ENCODE assay signal across 20 cellular contexts in the genomic region with DNA sequence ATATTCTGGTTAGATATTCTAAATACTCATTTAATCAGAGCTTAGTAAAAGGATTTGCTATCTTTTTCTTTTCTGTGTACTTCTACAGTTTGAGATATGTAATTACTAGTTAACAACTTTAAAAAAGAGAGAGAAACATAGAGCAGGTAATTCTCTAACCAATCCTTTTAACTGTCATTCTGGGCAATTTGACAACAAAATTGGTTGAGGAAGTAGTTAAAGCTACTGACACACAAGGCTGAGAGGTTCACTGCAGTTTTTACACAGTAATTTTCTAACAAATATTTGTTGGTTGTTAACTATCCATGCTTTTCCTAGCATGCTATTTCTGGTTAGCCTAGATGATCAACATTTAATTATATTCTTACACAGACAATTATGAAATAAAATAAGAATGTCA. TPM values are rescaled to one million over a fixed set of nuclear protein-coding genes. Genes with fewer than 3 reads are reported as not detected.
DNase-seq lines count a peak whose midpoint lies in the region; ATAC-seq, FAIRE-seq and TF ChIP-seq lines count a peak whose summit lies in the region.
"Had no signal": no experiment of that assay in that cellular context is flagged by ENCODE, and none has a peak within 500 bp of the region (broad histone marks: within the 10 kb centered on the region; RNA-seq: fewer than 3 reads in every experiment).

No MANE protein-coding gene starts in this region.

- peaks cover 0 to 43% of the 10 kb centered on the region in 2 experiments; a peak in 4 of 5 replicates for H3K4me1 ChIP-seq in K562 (replicated peaks in 1 of 2; ENCODE audit: control insufficient read depth in 2 of 2, insufficient read depth in 2 of 2, low read length in 2 of 2)
- peaks cover 18% of the 10 kb centered on the region for H3K4me1 ChIP-seq in smooth muscle cell (ENCODE audit: low read depth)

- H3K9ac ChIP-seq in K562 (ENCODE audit: insufficient read depth in 1 of 2, low read depth in 2 of 2, low read length in 2 of 2) = peak overlapping the region in 1 of 2 experiments; percentile 32; a peak in 2 of 4 replicates
- H3K9ac ChIP-seq in smooth muscle cell (ENCODE audit: low read depth) = no peak overlapping the region

- H3K27me3 ChIP-seq in K562 (ENCODE audit: control insufficient read depth in 2 of 2, insufficient read depth in 2 of 2, low read length in 2 of 2) (no peaks in the 10 kb centered on the region), smooth muscle cell (ENCODE audit: low read depth) (no peaks in the 10 kb centered on the region)
- H3K27me3 ChIP-seq: SJSA1 had no signal

- H3K4me3 ChIP-seq in K562 = no peak overlapping the region
- H3K4me3 ChIP-seq in smooth muscle cell = no peak overlapping the region
- H3K4me3 ChIP-seq: GM12878, SJSA1 had no signal

- peak overlapping the region; percentile 68 for H2AFZ ChIP-seq in K562 (ENCODE audit: low read depth, low read length)
- no peak overlapping the region for H2AFZ ChIP-seq in smooth muscle cell (ENCODE audit: low read depth)

- no peaks in the 10 kb centered on the region for H4K20me1 ChIP-seq in K562 (replicated peaks; ENCODE audit: control insufficient read depth, insufficient read depth, low read length)
- H4K20me1 ChIP-seq in smooth muscle cell (ENCODE audit: low read depth) = peaks cover 7% of the 10 kb centered on the region

- TF ChIP-seq EP300 in K562 (IDR thresholded peaks at IDR 0.05; ENCODE audit: low read length) = no peak

- intact Hi-C loops in K562 (cut with micrococcal nuclease) = loop anchor here (10.0 kb wide), 1 partner anchor 388 kb away; no protein-coding TSS in a partner anchor

- H3K9me1 ChIP-seq in K562 (ENCODE audit: control insufficient read depth, insufficient read depth, low read length) = no peaks in the 10 kb centered on the region

- TF ChIP-seq POLR2A in K562 (conservative IDR thresholded peaks at IDR 0.05) = no peak

- no peaks in the 10 kb centered on the region for H3K9me3 ChIP-seq in K562 (replicated peaks; ENCODE audit: control insufficient read depth, insufficient read depth, low read depth, low read length)
- H3K9me3 ChIP-seq in smooth muscle cell (replicated peaks; ENCODE audit: low read depth) = no peaks in the 10 kb centered on the region
- H3K9me3 ChIP-seq: Caco-2, SJSA1 had no signal

- POLR2A ChIA-PET in K562 (lab: Yijun Ruan, JAX) = interaction anchor here (0.9 to 2.0 kb wide), 2 partner anchors 9 to 15 kb away, joined by 3 to 7 read pairs; no protein-coding TSS in a partner anchor

- no TSS peak for BruUV-seq in K562 (replicated peaks; lab: Mats Ljungman, UMichigan)

- H3K36me3 ChIP-seq in K562 (ENCODE audit: control insufficient read depth, insufficient read depth, low read length) (no peaks in the 10 kb centered on the region), smooth muscle cell (ENCODE audit: low read depth) (no peaks in the 10 kb centered on the region)
- H3K36me3 ChIP-seq: SJSA1 had no signal

- CTCF ChIA-PET in K562 (lab: Yijun Ruan, JAX; ENCODE audit: low intra/inter-chr PET ratio) = no interaction called here

- H3F3A ChIP-seq in smooth muscle cell (ENCODE audit: low read depth) = peaks cover 9% of the 10 kb centered on the region

- no peak for TF ChIP-seq CTCF in K562 (IDR thresholded peaks at IDR 0.05 in 2 of 3, conservative IDR thresholded peaks at IDR 0.05 in 1 of 3; ENCODE audit: insufficient read depth in 2 of 3, low read depth in 1 of 3, low read length in 3 of 3)
- TF ChIP-seq CTCF in smooth muscle cell (IDR thresholded peaks at IDR 0.05; ENCODE audit: borderline replicate concordance, insufficient read depth, poor library complexity, severe bottlenecking) = no peak

- H3K27ac ChIP-seq in K562 (ENCODE audit: extremely low read depth, low read depth, low read length) = peak overlapping the region; percentile 63; the same call in 2 of the 3 replicates
- no peak overlapping the region for H3K27ac ChIP-seq in smooth muscle cell (ENCODE audit: low read depth)
- H3K27ac ChIP-seq: RWPE1, SJSA1 had no signal

- TF ChIP-seq RAD21 in K562 (CRISPR knock-in tag; conservative IDR thresholded peaks at IDR 0.05 in 1 of 2, IDR thresholded peaks at IDR 0.05 in 1 of 2) = no peak

- DNase-seq in NCI-H2029 (lab: John Stamatoyannopoulos, UW) (peak; percentile 28), NCI-H2029 treated with DMSO at 0.1 percent for 48 hours (lab: John Stamatoyannopoulos, UW) (no peak), NCI-H2227 treated with DMSO at 0.1 percent for 48 hours (lab: John Stamatoyannopoulos, UW) (peak; percentile 38), K562 (ENCODE audit: extremely low read depth in 1 of 4, low spot score in 3 of 4) (no peak), smooth muscle cell (lab: John Stamatoyannopoulos, UW; ENCODE audit: unreplicated experiment) (no peak), amniotic stem cell (lab: John Stamatoyannopoulos, UW) (no peak), GM03348 (ENCODE audit: low spot score) (no peak)
- DNase-seq: Caco-2; IMR-90; MV-4-11; NCI-H510A; NK-92 treated with Interleukin-12 subunit alpha and Interleukin-12 subunit beta, amount 100 ng/mL, for 24 hours had no signal

- no peak for FAIRE-seq in K562 (lab: Jason Lieb, UNC)
- FAIRE-seq: A204.1, GM12878, GM19239 had no signal

- ATAC-seq in K562 (no peak), HG03378 (IDR thresholded peaks at IDR 0.05; ENCODE audit: unreplicated experiment) (no peak)
- ATAC-seq: GM12878, HCT116 had no signal

- peak overlapping the region; percentile 13; the same call in 1 of the 2 replicates for H3K4me2 ChIP-seq in K562 (ENCODE audit: insufficient read depth, low read length)
- peak overlapping the region; percentile 7 for H3K4me2 ChIP-seq in smooth muscle cell

- in situ Hi-C loops in K562 (cut with MboI) = no loop called here

- H3K79me2 ChIP-seq in K562 (ENCODE audit: control insufficient read depth, insufficient read depth, low read length) = no peaks in the 10 kb centered on the region; the same call in 2 of the 3 replicates
- H3K79me2 ChIP-seq in smooth muscle cell (ENCODE audit: low read depth) = peaks cover 25% of the 10 kb centered on the region

TF ChIP-seq in K562, 482 proteins besides CTCF, POLR2A, EP300 and RAD21:
- TF ChIP-seq HDAC1 (IDR thresholded peaks at IDR 0.05) (no peak), GABPB2 (CRISPR knock-in tag; conservative IDR thresholded peaks at IDR 0.05) (no peak), LCOR (CRISPR knock-in tag; IDR thresholded peaks at IDR 0.05) (no peak)
- TF ChIP-seq, protein P1, sequence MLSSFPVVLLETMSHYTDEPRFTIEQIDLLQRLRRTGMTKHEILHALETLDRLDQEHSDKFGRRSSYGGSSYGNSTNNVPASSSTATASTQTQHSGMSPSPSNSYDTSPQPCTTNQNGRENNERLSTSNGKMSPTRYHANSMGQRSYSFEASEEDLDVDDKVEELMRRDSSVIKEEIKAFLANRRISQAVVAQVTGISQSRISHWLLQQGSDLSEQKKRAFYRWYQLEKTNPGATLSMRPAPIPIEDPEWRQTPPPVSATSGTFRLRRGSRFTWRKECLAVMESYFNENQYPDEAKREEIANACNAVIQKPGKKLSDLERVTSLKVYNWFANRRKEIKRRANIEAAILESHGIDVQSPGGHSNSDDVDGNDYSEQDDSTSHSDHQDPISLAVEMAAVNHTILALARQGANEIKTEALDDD (IDR thresholded peaks at IDR 0.05) = peak; percentile 89

RNA-seq across cellular contexts. Expression of gene SOX6, which starts 3.6 kb away (rescaled TPM):
- 45.4 and 64.4 TPM in 2 replicates for total RNA-seq in K562 (2011; cell fraction: chromatin; rRNA removed; ENCODE audit: low replicate concordance)
- total RNA-seq in K562 (2011; cell fraction: nucleolus; rRNA removed) = 15.7 and 19.9 TPM in 2 replicates
- total RNA-seq in K562 (2011; cell fraction: nucleoplasm; rRNA removed) = 22.9 and 27.9 TPM in 2 replicates
- 5.7 and 8.0 TPM in 2 replicates for total RNA-seq in K562 (2014; rRNA removed)
- total RNA-seq in K562 (2014; rRNA removed; fragmentation: Illumina TruSeq; extraction: Trizol) = 8.7 and 9.1 TPM in 2 replicates
- 7.0 and 8.4 TPM in 2 replicates for total RNA-seq in K562 (2015; rRNA removed; fragmentation: Illumina TruSeq; extraction: Trizol)
- total RNA-seq in K562 (2021) = 8.0 and 9.4 TPM in 2 replicates
- 3.4 and 3.7 TPM in 2 replicates for polyA plus RNA-seq in K562 (2011; rRNA removed)
- 0.98 and 1.6 TPM in 2 replicates for polyA plus RNA-seq in K562 (2011; cell fraction: cytosol; rRNA removed)
- 6.2 and 7.1 TPM in 2 replicates for polyA plus RNA-seq in K562 (2011; cell fraction: nucleus; rRNA removed)
- 4.1 and 4.5 TPM in 2 replicates for polyA plus RNA-seq in K562 (2012)
- 5.5 and 7.8 TPM in 2 replicates for polyA plus RNA-seq in K562 (2014; fragmentation: Illumina TruSeq; extraction: Trizol)
- 1 to 10 TPM in 1 of 2 experiments, under 1 TPM in 1; 0.89 to 2.9 TPM for polyA plus RNA-seq in K562 (2014; fragmentation: Nextera tagmentation; extraction: Ambion mirVana)
- 3.4 and 4.7 TPM in 2 replicates for polyA plus RNA-seq in K562 (2014; rRNA removed)
- 26.2 and 35.6 TPM in 2 replicates for polyA minus RNA-seq in K562 (2011; rRNA and poly(A)+ RNA removed)
- 4.0 and 5.7 TPM in 2 replicates for polyA minus RNA-seq in K562 (2011; cell fraction: cytosol; rRNA and poly(A)+ RNA removed)
- polyA minus RNA-seq in K562 (2011; cell fraction: nucleus; rRNA and poly(A)+ RNA removed) = 21.0 and 41.1 TPM in 2 replicates
- 27.6 and 31.9 TPM in 2 replicates for total RNA-seq in smooth muscle cell
- 11.2 and 19.2 TPM in 2 replicates for polyA plus RNA-seq in smooth muscle cell
- polyA plus RNA-seq: CD14-positive monocyte had no signal

Comparison
In these comparisons a context has a peak if more than half of its experiments do, and no peak if none do; other contexts are left out.
1. DNase-seq: peak in NCI-H2029 (single experiment) and NCI-H2227 treated with DMSO at 0.1 percent for 48 hours (single experiment); none in NCI-H2029 treated with DMSO at 0.1 percent for 48 hours (single experiment), K562 (0 of 4), smooth muscle cell (single experiment), amniotic stem cell (single experiment) and GM03348 (single experiment).